1 cellular context compared by ENCODE assay signal in the genomic region with DNA sequence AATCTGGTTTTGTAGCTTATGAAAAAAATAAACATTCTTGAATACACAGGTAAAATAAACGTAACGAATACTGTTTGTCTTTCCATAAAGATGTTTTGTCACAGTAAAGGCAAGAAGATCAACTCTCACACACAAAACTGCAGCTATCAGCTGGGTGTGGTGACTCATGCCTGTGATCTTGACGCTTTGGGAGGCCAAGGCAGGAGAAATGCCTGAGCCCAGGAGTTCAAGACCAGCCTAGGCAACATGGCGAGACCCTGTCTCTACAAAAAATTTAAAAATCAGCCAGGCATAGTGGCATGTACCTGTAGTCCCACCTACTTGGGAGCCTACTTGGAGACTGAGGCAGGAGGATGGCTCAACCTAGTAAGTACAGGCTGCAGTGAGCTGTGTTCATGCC.
TF ChIP-seq lines count a peak whose summit lies in the region.

No MANE protein-coding gene starts in this region.

TF ChIP-seq in IMR-90, 13 proteins besides CTCF, POLR2A, EP300 and RAD21:
- no peak for TF ChIP-seq NFE2L2 (IDR thresholded peaks at IDR 0.05; ENCODE audit: low read depth, low read length)
- no peak for TF ChIP-seq FOS (IDR thresholded peaks at IDR 0.05; ENCODE audit: low read depth, low read length)
- TF ChIP-seq BHLHE40 (IDR thresholded peaks at IDR 0.05; ENCODE audit: low read depth, low read length): no peak
- no peak for TF ChIP-seq SMC3 (IDR thresholded peaks at IDR 0.05; ENCODE audit: low read depth, low read length)
- no peak for TF ChIP-seq RFX5 (IDR thresholded peaks at IDR 0.05; ENCODE audit: low read depth, low read length)
- TF ChIP-seq, protein P1, sequence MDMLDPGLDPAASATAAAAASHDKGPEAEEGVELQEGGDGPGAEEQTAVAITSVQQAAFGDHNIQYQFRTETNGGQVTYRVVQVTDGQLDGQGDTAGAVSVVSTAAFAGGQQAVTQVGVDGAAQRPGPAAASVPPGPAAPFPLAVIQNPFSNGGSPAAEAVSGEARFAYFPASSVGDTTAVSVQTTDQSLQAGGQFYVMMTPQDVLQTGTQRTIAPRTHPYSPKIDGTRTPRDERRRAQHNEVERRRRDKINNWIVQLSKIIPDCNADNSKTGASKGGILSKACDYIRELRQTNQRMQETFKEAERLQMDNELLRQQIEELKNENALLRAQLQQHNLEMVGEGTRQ (IDR thresholded peaks at IDR 0.05; ENCODE audit: low read depth, low read length): no peak
- no peak for TF ChIP-seq MAFK (IDR thresholded peaks at IDR 0.05; ENCODE audit: low read depth, low read length)
- TF ChIP-seq, protein P2, sequence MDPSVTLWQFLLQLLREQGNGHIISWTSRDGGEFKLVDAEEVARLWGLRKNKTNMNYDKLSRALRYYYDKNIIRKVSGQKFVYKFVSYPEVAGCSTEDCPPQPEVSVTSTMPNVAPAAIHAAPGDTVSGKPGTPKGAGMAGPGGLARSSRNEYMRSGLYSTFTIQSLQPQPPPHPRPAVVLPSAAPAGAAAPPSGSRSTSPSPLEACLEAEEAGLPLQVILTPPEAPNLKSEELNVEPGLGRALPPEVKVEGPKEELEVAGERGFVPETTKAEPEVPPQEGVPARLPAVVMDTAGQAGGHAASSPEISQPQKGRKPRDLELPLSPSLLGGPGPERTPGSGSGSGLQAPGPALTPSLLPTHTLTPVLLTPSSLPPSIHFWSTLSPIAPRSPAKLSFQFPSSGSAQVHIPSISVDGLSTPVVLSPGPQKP (IDR thresholded peaks at IDR 0.05; ENCODE audit: borderline replicate concordance, low read depth, low read length): no peak
- no peak for TF ChIP-seq CHD1 (IDR thresholded peaks at IDR 0.05; ENCODE audit: low read depth, low read length)
- no peak for TF ChIP-seq MXI1 (IDR thresholded peaks at IDR 0.05; ENCODE audit: borderline replicate concordance, low read depth, low read length)
- TF ChIP-seq MAZ (IDR thresholded peaks at IDR 0.05; ENCODE audit: borderline replicate concordance, low read depth, low read length): no peak
- no peak for TF ChIP-seq RCOR1 (IDR thresholded peaks at IDR 0.05; ENCODE audit: insufficient replicate concordance, low read length)
TF ChIP-seq in IMR-90: peak in this region for 0.
